In genomic region chrX:140572724-140573123, GRCh38 we compare ENCODE assay signal across 8 cellular contexts.
DNase-seq lines count a peak whose midpoint lies in the region; ATAC-seq and TF ChIP-seq lines count a peak whose summit lies in the region.

No MANE protein-coding gene starts in this region.

- H3K27me3 ChIP-seq in aorta (ENCODE audit: control insufficient read depth in 1 of 2, insufficient read depth in 2 of 2, low read length in 1 of 2), result no peaks in the 10 kb centered on the region

- 0 to 15% methylated on average over 1 of the region's 1 CpG for WGBS in aorta, 2 donors

- ATAC-seq in GM19035 (IDR thresholded peaks at IDR 0.05; ENCODE audit: unreplicated experiment) (peak; percentile 81), HG03442 (IDR thresholded peaks at IDR 0.05; ENCODE audit: unreplicated experiment) (peak; percentile 78), SK-N-SH treated with all-trans-retinoic acid at 6 μM for 48 hours (peak; percentile 90), aorta (ENCODE audit: low FRiP score) (no peak)

- H3K36me3 ChIP-seq in aorta (ENCODE audit: control insufficient read depth in 1 of 2, insufficient read depth in 2 of 2, low read length in 1 of 2), result no peaks in the 10 kb centered on the region

- no peak overlapping the region for H3K4me3 ChIP-seq in aorta (ENCODE audit: low read length in 2 of 2)

- H3K4me1 ChIP-seq in aorta (ENCODE audit: control insufficient read depth in 1 of 2, insufficient read depth in 2 of 2, low read length in 2 of 2), result no peaks in the 10 kb centered on the region

- no peaks in the 10 kb centered on the region for H3K9me3 ChIP-seq in aorta (ENCODE audit: control insufficient read depth, low read length)

- H3K27ac ChIP-seq in aorta (ENCODE audit: low read depth in 1 of 2, low read length in 2 of 2), result no peak overlapping the region

- intact Hi-C loops in aorta (cut with DNase I), result loop anchor here in 1 of 2 donors (5.0 kb wide), 1 partner anchor 160 kb away; no protein-coding TSS in a partner anchor

- DNase-seq in NCI-H1436 (lab: John Stamatoyannopoulos, UW) (peak; percentile 2), NCI-H1436 treated with DMSO at 0.1 percent for 48 hours (lab: John Stamatoyannopoulos, UW) (no peak), globus pallidus (ENCODE audit: low spot score) (peak; percentile 31), aorta (no peak)
- peak; percentile 8 to 15 for DNase-seq in stimulated activated CD4-positive, alpha-beta T cell treated with anti-CD3 and anti-CD28 coated beads, Interleukin-2, amount 100 ng/mL, for 24 hours

TF ChIP-seq in SK-N-SH treated with all-trans-retinoic acid at 6 μM for 48 hours, 23 proteins besides CTCF, POLR2A, EP300 and RAD21:
- no peak for TF ChIP-seq POU6F1 (CRISPR knock-in tag; IDR thresholded peaks at IDR 0.05; ENCODE audit: borderline replicate concordance, low read depth)
- no peak for TF ChIP-seq ZFP30 (CRISPR knock-in tag; IDR thresholded peaks at IDR 0.05)
- no peak for TF ChIP-seq ZNF70 (CRISPR knock-in tag; IDR thresholded peaks at IDR 0.05)
- no peak for TF ChIP-seq ZNF8 (CRISPR knock-in tag; IDR thresholded peaks at IDR 0.05)
- TF ChIP-seq BACH2 (CRISPR knock-in tag; IDR thresholded peaks at IDR 0.05; ENCODE audit: borderline replicate concordance), result no peak
- no peak for TF ChIP-seq TSHZ2 (CRISPR knock-in tag; IDR thresholded peaks at IDR 0.05)
- no peak for TF ChIP-seq ESRRG (CRISPR knock-in tag; IDR thresholded peaks at IDR 0.05)
- TF ChIP-seq CREB5 (CRISPR knock-in tag; IDR thresholded peaks at IDR 0.05; ENCODE audit: low read depth), result no peak
- TF ChIP-seq CSDC2 (CRISPR knock-in tag; IDR thresholded peaks at IDR 0.05), result no peak
- no peak for TF ChIP-seq PATZ1 (CRISPR knock-in tag; IDR thresholded peaks at IDR 0.05; ENCODE audit: borderline replicate concordance)
- TF ChIP-seq ZNF565 (CRISPR knock-in tag; conservative IDR thresholded peaks at IDR 0.05; ENCODE audit: low read depth), result no peak

Comparison
In these comparisons a context has a peak if more than half of its experiments do, and no peak if none do; other contexts are left out.
1. DNase-seq: peak in NCI-H1436 (single experiment), globus pallidus (single experiment) and stimulated activated CD4-positive, alpha-beta T cell treated with anti-CD3 and anti-CD28 coated beads, Interleukin-2, amount 100 ng/mL, for 24 hours (2 of 2); none in NCI-H1436 treated with DMSO at 0.1 percent for 48 hours (single experiment) and aorta (0 of 2).